ENCODE assay signal across 20 cellular contexts in the genomic region with DNA sequence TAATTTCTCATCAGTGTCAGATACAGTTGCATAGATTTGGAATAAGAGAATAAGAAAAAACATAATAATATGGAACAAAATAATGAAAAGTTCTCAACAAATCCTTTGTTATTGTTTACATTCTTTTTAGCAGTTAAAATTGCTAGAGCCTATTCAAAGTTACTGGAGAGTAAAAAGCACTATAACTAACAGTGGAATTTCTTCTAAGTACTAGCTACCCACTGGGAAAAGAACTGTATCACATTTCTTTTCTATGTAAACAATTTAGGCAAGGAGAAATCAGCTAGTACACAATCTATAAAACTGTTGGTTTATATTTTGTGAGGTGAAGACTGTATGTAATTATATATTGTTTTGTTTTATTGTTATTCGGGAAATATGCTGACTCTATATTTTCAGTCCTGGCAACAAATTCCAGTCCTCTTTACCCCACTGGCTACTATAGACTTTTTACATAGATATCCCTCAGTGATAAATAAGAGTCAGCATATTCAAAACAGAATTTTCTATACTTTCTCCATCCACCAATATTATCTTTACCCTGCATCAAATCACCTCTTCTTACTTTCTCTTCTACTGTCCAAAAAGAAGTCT.
"Had no signal": no experiment of that assay in that cellular context is flagged by ENCODE, and none has a peak within 500 bp of the region (broad histone marks: within the 10 kb centered on the region; RNA-seq: fewer than 3 reads in every experiment).

No MANE protein-coding gene starts in this region.

- DNase-seq: esophagus squamous epithelium; foreskin keratinocyte; head of caudate nucleus; kidney; left cardiac atrium; left ventricle myocardium superior; mesenchymal stem cell; midbrain; nucleus accumbens; ovary; small intestine; stimulated activated CD4-positive, alpha-beta T cell treated with anti-CD3 and anti-CD28 coated beads, Interleukin-12 subunit alpha, Interleukin-12 subunit beta, amount 100 ng/mL, for 4 hours; stimulated activated naive CD4-positive, alpha-beta T cell; stomach; trophoblast cell had no signal

- H3K79me2 ChIP-seq: hepatocyte had no signal

- H3K4me1 ChIP-seq: esophagus squamous epithelium, foreskin keratinocyte, right atrium auricular region, stomach had no signal

- H3K4me3 ChIP-seq: esophagus squamous epithelium, hepatocyte, lung, neural progenitor cell, ovary, right atrium auricular region, stomach had no signal

- H2AFZ ChIP-seq: hepatocyte, neural progenitor cell had no signal

- ATAC-seq: foreskin keratinocyte; left cardiac atrium; left ventricle myocardium superior; natural killer cell treated with Interleukin-12 subunit alpha and Interleukin-12 subunit beta and Interleukin-15 and Interleukin-18, amount 100 ng/mL, for 72 hours had no signal

- H3K27me3 ChIP-seq: esophagus squamous epithelium, foreskin keratinocyte, hepatocyte, neural progenitor cell, ovary, right atrium auricular region, stomach had no signal

- H3K27ac ChIP-seq: esophagus squamous epithelium, foreskin keratinocyte, hepatocyte, neural progenitor cell, ovary, right atrium auricular region, stomach had no signal

- H3K9ac ChIP-seq: neural progenitor cell had no signal

- H3K4me2 ChIP-seq: hepatocyte, neural progenitor cell had no signal

- H3K9me3 ChIP-seq: esophagus squamous epithelium, ovary, right atrium auricular region, stomach had no signal

- H3K36me3 ChIP-seq: esophagus squamous epithelium, neural progenitor cell, ovary, right atrium auricular region, stomach had no signal
